Comparison of ENCODE assay signal across 20 cellular contexts in genomic region chr1:162233066-162233465, GRCh38.
DNase-seq lines count a peak whose midpoint lies in the region; ATAC-seq, FAIRE-seq and TF ChIP-seq lines count a peak whose summit lies in the region.
"Had no signal": no experiment of that assay in that cellular context is flagged by ENCODE, and none has a peak within 500 bp of the region (broad histone marks: within the 10 kb centered on the region; RNA-seq: fewer than 3 reads in every experiment).

No MANE protein-coding gene starts in this region.

- no peak for TF ChIP-seq RAD21 in Ishikawa (IDR thresholded peaks at IDR 0.05; ENCODE audit: low read depth)
- TF ChIP-seq RAD21 in HepG2 (CRISPR knock-in tag; IDR thresholded peaks at IDR 0.05) = no peak

- BruUV-seq in Panc1 (replicated peaks; lab: Mats Ljungman, UMichigan) (no TSS peak), HepG2 (replicated peaks; lab: Mats Ljungman, UMichigan) (no TSS peak), mammary epithelial cell (replicated peaks; lab: Mats Ljungman, UMichigan) (no TSS peak)

- no peak overlapping the region for H3K4me3 Mint-ChIP-seq in T-helper 2 cell treated with Interferon-gamma antibody and Interleukin-4, amounts not matched to agents 5 μg/mL and 100 μg/mL, for 36 hours
- H3K4me3 Mint-ChIP-seq in activated naive CD4-positive, alpha-beta T cell treated with anti-CD3 and anti-CD28 coated beads, Interleukin-2, amount 10 ng/mL, durations not matched to agents 7 days and 5 days = no peak overlapping the region
- H3K4me3 Mint-ChIP-seq: CD4-positive, alpha-beta T cell; HFFc6 had no signal

- H3K27ac ChIP-seq in Panc1 (ENCODE audit: low read length) (peak overlapping the region; percentile 64), HepG2 (ENCODE audit: extremely low read length, insufficient read depth, low read length) (no peak overlapping the region), mammary epithelial cell (ENCODE audit: insufficient read depth, low read depth, low read length) (no peak overlapping the region)
- H3K27ac ChIP-seq: C4-2B had no signal

- H3K36me3 ChIP-seq in Panc1 (ENCODE audit: control insufficient read depth, insufficient read depth, low read length) (no peaks in the 10 kb centered on the region), HepG2 (replicated peaks in 1 of 2; ENCODE audit: control insufficient read depth in 1 of 2, insufficient read depth in 2 of 2, low read length in 2 of 2) (no peaks in the 10 kb centered on the region; a peak in 1 of 5 replicates), mammary epithelial cell (ENCODE audit: insufficient read depth, low read length) (no peaks in the 10 kb centered on the region)

- intact Hi-C loops in Panc1 (cut with micrococcal nuclease; ENCODE audit: unreplicated experiment) = no loop called here
- intact Hi-C loops in HepG2 (cut with micrococcal nuclease; ENCODE audit: unreplicated experiment) = no loop called here
- intact Hi-C loops in mammary epithelial cell (cut with micrococcal nuclease) = loop anchor here (5.0 kb wide), 1 partner anchor 159 kb away; no protein-coding TSS in a partner anchor

- H3K9ac ChIP-seq in HepG2 (ENCODE audit: insufficient read depth, low read depth, low read length) (no peak overlapping the region), mammary epithelial cell (ENCODE audit: insufficient read depth, low read length) (no peak overlapping the region)

- H3K36me3 Mint-ChIP-seq in T-helper 2 cell treated with Interferon-gamma antibody and Interleukin-4, amounts not matched to agents 5 μg/mL and 100 μg/mL, for 36 hours (ENCODE audit: low read depth) = no peaks in the 10 kb centered on the region
- H3K36me3 Mint-ChIP-seq in activated naive CD4-positive, alpha-beta T cell treated with anti-CD3 and anti-CD28 coated beads, Interleukin-2, amount 10 ng/mL, durations not matched to agents 7 days and 5 days = no peaks in the 10 kb centered on the region

- no peak for TF ChIP-seq POLR2A in HepG2 (IDR thresholded peaks at IDR 0.05; ENCODE audit: insufficient read depth in 1 of 2, low read depth in 2 of 2, low read length in 2 of 2)

- POLR2A ChIA-PET in Panc1 (lab: Charles Lee) (no interaction called here), HepG2 (lab: Yijun Ruan, JAX) (interaction anchor here (0.9 kb wide), 1 partner anchor 37 kb away, joined by 3 read pairs; no protein-coding TSS in a partner anchor)

- no peak for DNase-seq in Panc1 (ENCODE audit: low read depth, low spot score)
- peak; percentile 16 for DNase-seq in HepG2 (ENCODE audit: low spot score)
- peak; percentile 39 for DNase-seq in renal cortical epithelial cell (ENCODE audit: low read depth)
- no peak for DNase-seq in T-helper 2 cell treated with Interferon-gamma antibody and Interleukin-4, amounts not matched to agents 5 μg/mL and 100 μg/mL, for 36 hours (ENCODE audit: low spot score)
- no peak for DNase-seq in activated naive CD4-positive, alpha-beta T cell treated with anti-CD3 and anti-CD28 coated beads, Interleukin-2, amount 10 ng/mL, durations not matched to agents 7 days and 5 days
- no peak for DNase-seq in mammary epithelial cell
- no peak for DNase-seq in D341Med (ENCODE audit: low spot score)
- DNase-seq: AML-193; Caco-2; CD4-positive, alpha-beta T cell; DMS153; DMS79 treated with DMSO at 0.1 percent for 48 hours; GF-D8; GOT3; H7; HFFc6 had no signal

- peaks cover 22% of the 10 kb centered on the region for H3K27me3 Mint-ChIP-seq in T-helper 2 cell treated with Interferon-gamma antibody and Interleukin-4, amounts not matched to agents 5 μg/mL and 100 μg/mL, for 36 hours (ENCODE audit: low read depth)
- peaks cover 14% of the 10 kb centered on the region for H3K27me3 Mint-ChIP-seq in activated naive CD4-positive, alpha-beta T cell treated with anti-CD3 and anti-CD28 coated beads, Interleukin-2, amount 10 ng/mL, durations not matched to agents 7 days and 5 days

- peaks cover 11% of the 10 kb centered on the region for H3K79me2 ChIP-seq in HepG2 (ENCODE audit: insufficient read depth, low read length)
- no peaks in the 10 kb centered on the region for H3K79me2 ChIP-seq in mammary epithelial cell (ENCODE audit: insufficient read depth, low read length)

- H3K27me3 ChIP-seq in Panc1 (ENCODE audit: control insufficient read depth, insufficient read depth, low read length) (no peaks in the 10 kb centered on the region), HepG2 (ENCODE audit: control insufficient read depth in 1 of 2, insufficient read depth in 2 of 2, low read length in 2 of 2) (no peaks in the 10 kb centered on the region), mammary epithelial cell (ENCODE audit: insufficient read depth, low read length) (no peaks in the 10 kb centered on the region)

- H3K4me1 Mint-ChIP-seq in T-helper 2 cell treated with Interferon-gamma antibody and Interleukin-4, amounts not matched to agents 5 μg/mL and 100 μg/mL, for 36 hours (ENCODE audit: low read depth) = no peaks in the 10 kb centered on the region
- H3K4me1 Mint-ChIP-seq in activated naive CD4-positive, alpha-beta T cell treated with anti-CD3 and anti-CD28 coated beads, Interleukin-2, amount 10 ng/mL, durations not matched to agents 7 days and 5 days = no peaks in the 10 kb centered on the region

- no peak overlapping the region for H2AFZ ChIP-seq in HepG2 (ENCODE audit: low read length)
- no peak overlapping the region for H2AFZ ChIP-seq in mammary epithelial cell (ENCODE audit: low read depth, low read length)

- CTCF ChIA-PET in Panc1 (lab: Charles Lee) (no interaction called here), HepG2 (lab: Yijun Ruan, JAX; ENCODE audit: low intra/inter-chr PET ratio, low total read pairs) (no interaction called here), mammary epithelial cell (lab: Charles Lee; ENCODE audit: low non-redundant PET) (no interaction called here)
- CTCF ChIA-PET in activated naive CD4-positive, alpha-beta T cell treated with anti-CD3 and anti-CD28 coated beads, Interleukin-2, amount 10 ng/mL, durations not matched to agents 7 days and 5 days (lab: Charles Lee) = no interaction called here

- peaks cover 83% of the 10 kb centered on the region for H3K4me1 ChIP-seq in Panc1 (ENCODE audit: control insufficient read depth, insufficient read depth, low read length)
- peaks cover 83% of the 10 kb centered on the region for H3K4me1 ChIP-seq in HepG2 (ENCODE audit: insufficient read depth, low read length)
- no peaks in the 10 kb centered on the region for H3K4me1 ChIP-seq in mammary epithelial cell (ENCODE audit: insufficient read depth, low read length)

- H4K20me1 ChIP-seq in HepG2 (ENCODE audit: insufficient read depth, low read length) (no peaks in the 10 kb centered on the region), mammary epithelial cell (ENCODE audit: insufficient read depth, low read length) (no peaks in the 10 kb centered on the region)

- no peak overlapping the region for H3K27ac Mint-ChIP-seq in T-helper 2 cell treated with Interferon-gamma antibody and Interleukin-4, amounts not matched to agents 5 μg/mL and 100 μg/mL, for 36 hours
- H3K27ac Mint-ChIP-seq in activated naive CD4-positive, alpha-beta T cell treated with anti-CD3 and anti-CD28 coated beads, Interleukin-2, amount 10 ng/mL, durations not matched to agents 7 days and 5 days = no peak overlapping the region
- H3K27ac Mint-ChIP-seq: CD4-positive, alpha-beta T cell; HFFc6 had no signal

- no peak overlapping the region for H3K4me2 ChIP-seq in HepG2 (ENCODE audit: low read depth, low read length)
- no peak overlapping the region for H3K4me2 ChIP-seq in mammary epithelial cell (ENCODE audit: insufficient read depth, low read depth, low read length)

- ATAC-seq in Panc1 (no peak), HepG2 (no peak)
- ATAC-seq: HCT116 had no signal

- H3K9me3 ChIP-seq in Panc1 (ENCODE audit: control insufficient read depth, insufficient read depth, low read depth, low read length) (no peaks in the 10 kb centered on the region), HepG2 (ENCODE audit: low read length) (no peaks in the 10 kb centered on the region), mammary epithelial cell (replicated peaks; ENCODE audit: insufficient read depth, low read length) (no peaks in the 10 kb centered on the region)
- H3K9me3 ChIP-seq: Caco-2 had no signal

- in situ Hi-C loops in Panc1 (cut with HindIII; ENCODE audit: low pct_unique_long_range_greater_than_20kb, low sequenced_read_pairs) = no loop called here
- in situ Hi-C loops in HepG2 (cut with HindIII; ENCODE audit: extremely low pct_ligation_motif_present, low pct_unique_long_range_greater_than_20kb) = no loop called here
- in situ Hi-C loops in mammary epithelial cell (cut with MboI; ENCODE audit: low sequenced_read_pairs in 2 of 2) = no loop called here

- no peaks in the 10 kb centered on the region for H3K9me3 Mint-ChIP-seq in T-helper 2 cell treated with Interferon-gamma antibody and Interleukin-4, amounts not matched to agents 5 μg/mL and 100 μg/mL, for 36 hours
- no peaks in the 10 kb centered on the region for H3K9me3 Mint-ChIP-seq in activated naive CD4-positive, alpha-beta T cell treated with anti-CD3 and anti-CD28 coated beads, Interleukin-2, amount 10 ng/mL, durations not matched to agents 7 days and 5 days
- H3K9me3 Mint-ChIP-seq: CD4-positive, alpha-beta T cell; HFFc6 had no signal

- no peak for FAIRE-seq in HepG2 (lab: Jason Lieb, UNC)
- FAIRE-seq: A204.1 had no signal

- no CpG with 5 or more reads among the region's 1 CpG for WGBS in HepG2 (ENCODE audit: low lambda C conversion rate)
- 100% methylated on average over 1 of the region's 1 CpG for WGBS in mammary epithelial cell (ENCODE audit: low coverage, missing lambda C conversion rate)

- dilution Hi-C loops in mammary epithelial cell (cut with HindIII; ENCODE audit: low sequenced_read_pairs) = no loop called here

- TF ChIP-seq EP300 in Ishikawa (IDR thresholded peaks at IDR 0.05; ENCODE audit: borderline replicate concordance) (0 out of 2 replicates have a peak, but pooled peaks have one; percentile 16), HepG2 (IDR thresholded peaks at IDR 0.05; ENCODE audit: low read depth in 2 of 2, low read length in 2 of 2) (no peak), HepG2 (CRISPR knock-in tag; IDR thresholded peaks at IDR 0.05; ENCODE audit: borderline replicate concordance) (no peak)

- TF ChIP-seq CTCF in Panc1 (IDR thresholded peaks at IDR 0.05) (no peak), HepG2 (CRISPR knock-in tag; IDR thresholded peaks at IDR 0.05) (no peak), mammary epithelial cell (conservative IDR thresholded peaks at IDR 0.05 in 1 of 2, IDR thresholded peaks at IDR 0.05 in 1 of 2; ENCODE audit: extremely low read depth in 1 of 2, insufficient read depth in 1 of 2, low read depth in 1 of 2, low read length in 2 of 2) (no peak)

- H3K4me3 ChIP-seq in Panc1 (ENCODE audit: low read depth in 2 of 2, low read length in 2 of 2) = no peak overlapping the region
- no peak overlapping the region for H3K4me3 ChIP-seq in HepG2 (replicated peaks in 1 of 3; ENCODE audit: insufficient read depth in 1 of 3, low read depth in 2 of 3, low read length in 3 of 3)
- no peak overlapping the region for H3K4me3 ChIP-seq in mammary epithelial cell (replicated peaks in 1 of 3; ENCODE audit: insufficient read depth in 1 of 3, low read depth in 2 of 3, low read length in 3 of 3)

TF ChIP-seq in HepG2, 621 proteins besides CTCF, POLR2A, EP300 and RAD21 (continues in another document):
- TF ChIP-seq SSRP1 (CRISPR knock-in tag; IDR thresholded peaks at IDR 0.05) (no peak), ZNF644 (CRISPR knock-in tag; IDR thresholded peaks at IDR 0.05; ENCODE audit: low read depth) (peak; percentile 83)

Comparison
In these comparisons a context has a peak if more than half of its experiments do, and no peak if none do; other contexts are left out.
1. DNase-seq: peak in HepG2 (single experiment) and renal cortical epithelial cell (single experiment); none in Panc1 (single experiment), T-helper 2 cell treated with Interferon-gamma antibody and Interleukin-4, amounts not matched to agents 5 μg/mL and 100 μg/mL, for 36 hours (single experiment), activated naive CD4-positive, alpha-beta T cell treated with anti-CD3 and anti-CD28 coated beads, Interleukin-2, amount 10 ng/mL, durations not matched to agents 7 days and 5 days (single experiment), mammary epithelial cell (single experiment) and D341Med (single experiment).